ENCODE assay signal across 22 cellular contexts in genomic region chr19:51573331-51573730, GRCh38. TPM values are rescaled to one million over a fixed set of nuclear protein-coding genes. Genes with fewer than 3 reads are reported as not detected.
A peak's percentile ranks its signal among the peaks of the same experiment; 100 is the strongest.
DNase-seq lines count a peak whose midpoint lies in the region; ATAC-seq and TF ChIP-seq lines count a peak whose summit lies in the region.
"Had no signal": no experiment of that assay in that cellular context is flagged by ENCODE, and none has a peak within 500 bp of the region (broad histone marks: within the 10 kb centered on the region; RNA-seq: fewer than 3 reads in every experiment).

No MANE protein-coding gene starts in this region.

- H3K4me3 ChIP-seq in AG04450 (ENCODE audit: low read depth, low read length) (peak overlapping the region; percentile 23; the same call in 1 of the 2 replicates), IMR-90 (ENCODE audit: insufficient read depth, low read depth, low read length) (no peak overlapping the region), WI38 (ENCODE audit: low read depth, low read length) (peak overlapping the region; percentile 87), H7 (ENCODE audit: insufficient read depth, low read depth, low read length) (no peak overlapping the region)
- H3K4me3 ChIP-seq: A549, gastrocnemius medialis had no signal

- no peaks in the 10 kb centered on the region; the same call in 1 of the 2 replicates for H3K9me3 ChIP-seq in AG04450 (ENCODE audit: control insufficient read depth, insufficient read depth, low read length)
- no peaks in the 10 kb centered on the region for H3K9me3 ChIP-seq in IMR-90 (ENCODE audit: control insufficient read depth, insufficient read depth, low read length)
- H3K9me3 ChIP-seq: gastrocnemius medialis had no signal

- no peak overlapping the region for H4K91ac ChIP-seq in IMR-90 (ENCODE audit: insufficient read depth, low read depth, low read length)

- TF ChIP-seq POLR2A in IMR-90 (IDR thresholded peaks at IDR 0.05; ENCODE audit: low read depth, low read length), result no peak

- H3K18ac ChIP-seq in IMR-90 (ENCODE audit: low read depth, low read length), result no peak overlapping the region

- no peak for DNase-seq in AG04450 (ENCODE audit: low read depth, low spot score)
- DNase-seq in IMR-90, result peak; percentile 31
- DNase-seq in glomerular visceral epithelial cell (ENCODE audit: extremely low spot score), result peak; percentile 13
- DNase-seq in DMS 273 treated with DMSO at 0.1 percent for 48 hours (lab: John Stamatoyannopoulos, UW), result no peak
- no peak for DNase-seq in mesenteric fat pad (ENCODE audit: low spot score)
- DNase-seq in NCI-H128 (lab: John Stamatoyannopoulos, UW; ENCODE audit: unreplicated experiment), result no peak
- DNase-seq in H7, result no peak
- DNase-seq: activated T-cell treated with anti-CD3 and anti-CD28 coated beads, Interleukin-2, amount 50 U/mL, for 72 hours; gastrocnemius medialis; left colon; NCI-H1092 treated with DMSO at 0.1 percent for 48 hours; NCI-H2081; NCI-H524; Right ventricle myocardium superior; substantia nigra had no signal

- peaks cover 12% of the 10 kb centered on the region for H3K4me1 ChIP-seq in IMR-90 (ENCODE audit: control insufficient read depth, insufficient read depth, low read length)

- peak overlapping the region; percentile 57 for H2BK5ac ChIP-seq in IMR-90 (ENCODE audit: low read depth, low read length, poor library complexity, severe bottlenecking)

- TF ChIP-seq RAD21 in IMR-90 (IDR thresholded peaks at IDR 0.05; ENCODE audit: low read length), result no peak

- no peak for ATAC-seq in IMR-90 (ENCODE audit: low read depth)
- ATAC-seq: A549; activated CD4-positive, CD25-positive, alpha-beta regulatory T cell treated with anti-CD3 and anti-CD28 coated beads, Interleukin-2, amount 50 U/mL, for 24 hours; activated naive CD4-positive, alpha-beta T cell treated with anti-CD3 and anti-CD28 coated beads, Interleukin-2, amount 50 U/mL, for 72 hours; activated T-cell treated with anti-CD3 and anti-CD28 coated beads, Interleukin-2, amount 50 U/mL, for 72 hours; gastrocnemius medialis; left colon had no signal

- H2BK15ac ChIP-seq in IMR-90 (ENCODE audit: low read depth, low read length), result no peak overlapping the region

- no peak overlapping the region for H4K5ac ChIP-seq in IMR-90 (ENCODE audit: low read depth, low read length)

- peaks cover 5 to 28% of the 10 kb centered on the region in 2 experiments; a peak in 2 of 4 replicates for H3K79me1 ChIP-seq in IMR-90 (ENCODE audit: low read depth in 1 of 2, low read length in 2 of 2)

- H3K9me1 ChIP-seq in IMR-90 (ENCODE audit: insufficient read depth, low read length), result peaks cover 7% of the 10 kb centered on the region; the same call in 1 of the 2 replicates

- POLR2A ChIA-PET in AG04450 (lab: Yijun Ruan, JAX), result no interaction called here
- POLR2A ChIA-PET in IMR-90 (lab: Charles Lee; ENCODE audit: unreplicated experiment), result no interaction called here

- peak overlapping the region; percentile 70 for H2BK120ac ChIP-seq in IMR-90 (ENCODE audit: low read depth, low read length)

- H3K27me3 ChIP-seq in AG04450 (ENCODE audit: control insufficient read depth, insufficient read depth, low read length), result no peaks in the 10 kb centered on the region
- no peaks in the 10 kb centered on the region for H3K27me3 ChIP-seq in IMR-90 (ENCODE audit: control insufficient read depth, insufficient read depth, low read length)
- no peaks in the 10 kb centered on the region for H3K27me3 ChIP-seq in H7 (ENCODE audit: control insufficient read depth, insufficient read depth, low read length)

- H3K56ac ChIP-seq in IMR-90 (ENCODE audit: extremely low read depth, insufficient read depth, low read length), result no peak overlapping the region

- H2AFZ ChIP-seq in IMR-90 (replicated peaks; ENCODE audit: low read length, poor library complexity), result no peak overlapping the region

- CTCF ChIA-PET in AG04450 (lab: Charles Lee) (interaction anchor here (1.8 kb wide), 1 partner anchor 84 kb away, joined by 5 read pairs; no protein-coding TSS in a partner anchor), IMR-90 (lab: Yijun Ruan, JAX) (no interaction called here)

- peaks cover 7% of the 10 kb centered on the region for H4K20me1 ChIP-seq in IMR-90 (ENCODE audit: insufficient read depth, low read length)

- peak overlapping the region; percentile 67 for H3K4ac ChIP-seq in IMR-90 (ENCODE audit: low read depth, low read length)

- H2AK9ac ChIP-seq in IMR-90 (replicated peaks; ENCODE audit: low read depth, low read length, poor library complexity), result peak overlapping the region; percentile 56

- no peak for TF ChIP-seq CTCF in AG04450 (IDR thresholded peaks at IDR 0.05; ENCODE audit: low read depth, low read length)
- no peak for TF ChIP-seq CTCF in IMR-90 (conservative IDR thresholded peaks at IDR 0.05; ENCODE audit: low read depth, low read length)
- TF ChIP-seq CTCF in WI38 (IDR thresholded peaks at IDR 0.05; ENCODE audit: low read depth, low read length), result no peak

- H2BK20ac ChIP-seq in IMR-90 (ENCODE audit: low read depth, low read length), result peak overlapping the region; percentile 35; the same call in 1 of the 2 replicates

- H3K36me3 ChIP-seq in IMR-90 (ENCODE audit: control insufficient read depth, insufficient read depth, low read length), result peaks cover 12% of the 10 kb centered on the region; the same call in 1 of the 2 replicates
- peaks cover 5% of the 10 kb centered on the region for H3K36me3 ChIP-seq in H7 (replicated peaks; ENCODE audit: control insufficient read depth, insufficient read depth, low read length)

- intact Hi-C loops in IMR-90 (cut with micrococcal nuclease), result no loop called here

- BruUV-seq in IMR-90 (replicated peaks; lab: Mats Ljungman, UMichigan), result no TSS peak

- WGBS in IMR-90 (ENCODE audit: extremely low coverage in 2 of 2, insufficient read length in 1 of 2), 2 experiments, result 17% methylated on average over 2 of the region's 3 CpGs; no CpG with 5 or more reads in 1 of the 2 experiments

- dilution Hi-C loops in IMR-90 (cut with HindIII; ENCODE audit: low sequenced_read_pairs, unreplicated experiment), result no loop called here

- H3K27ac ChIP-seq in AG04450 (ENCODE audit: low read depth, low read length) (peak overlapping the region; percentile 68), IMR-90 (ENCODE audit: insufficient read depth, low read length) (peak overlapping the region; percentile 17; the same call in 1 of the 2 replicates)
- H3K27ac ChIP-seq: A549, gastrocnemius medialis had no signal

- in situ Hi-C loops in IMR-90 (cut with MboI; ENCODE audit: low sequenced_read_pairs), result no loop called here

- peak overlapping the region; percentile 10; the same call in 1 of the 2 replicates for H3K23ac ChIP-seq in IMR-90 (ENCODE audit: low read depth, low read length)

- H2AK5ac ChIP-seq in IMR-90 (ENCODE audit: low read depth, low read length), result peak overlapping the region; percentile 38; the same call in 1 of the 2 replicates

- no peak overlapping the region for H3K9ac ChIP-seq in IMR-90 (ENCODE audit: low read depth, low read length)

- H4K8ac ChIP-seq in IMR-90 (ENCODE audit: low read depth in 2 of 2, low read length in 2 of 2), result peak overlapping the region in 1 of 2 experiments; percentile 65; a peak in 2 of 4 replicates

- peak overlapping the region; percentile 80; the same call in 1 of the 2 replicates for H3K14ac ChIP-seq in IMR-90 (replicated peaks; ENCODE audit: low read depth, low read length)

- H3K4me2 ChIP-seq in IMR-90 (ENCODE audit: low read depth, low read length), result peak overlapping the region; percentile 97
- H3K4me2 ChIP-seq: A549 had no signal

TF ChIP-seq in IMR-90, 13 proteins besides CTCF, POLR2A, EP300 and RAD21 (continues in another document):
- TF ChIP-seq MXI1 (IDR thresholded peaks at IDR 0.05; ENCODE audit: borderline replicate concordance, low read depth, low read length) (no peak), FOS (IDR thresholded peaks at IDR 0.05; ENCODE audit: low read depth, low read length) (no peak), USF2 (IDR thresholded peaks at IDR 0.05; ENCODE audit: low read depth, low read length) (no peak), CEBPB (IDR thresholded peaks at IDR 0.05; ENCODE audit: low read depth, low read length) (no peak), RCOR1 (IDR thresholded peaks at IDR 0.05; ENCODE audit: insufficient replicate concordance, low read length) (no peak), CHD1 (IDR thresholded peaks at IDR 0.05; ENCODE audit: low read depth, low read length) (no peak)

RNA-seq across cellular contexts. Expression of gene ZNF175, which starts 2.2 kb away (rescaled TPM):
- polyA plus RNA-seq in AG04450 (2011; rRNA removed), result 4.8 and 6.4 TPM in 2 replicates
- polyA minus RNA-seq in AG04450 (2011; rRNA and poly(A)+ RNA removed), result 10.3 and 14.0 TPM in 2 replicates
- 6.4 and 8.4 TPM in 2 replicates for total RNA-seq in IMR-90 (2012; rRNA removed)
- 3.3 and 3.6 TPM in 2 replicates for polyA plus RNA-seq in IMR-90 (2012; rRNA removed)
- 0.65 and 0.84 TPM in 2 replicates for polyA plus RNA-seq in IMR-90 (2012; cell fraction: cytosol; rRNA removed)
- 4.6 and 15.9 TPM in 2 replicates for polyA plus RNA-seq in IMR-90 (2012; cell fraction: nucleus; rRNA removed; ENCODE audit: low replicate concordance)
- total RNA-seq in mesenteric fat pad, result 8.8 TPM
- 2.4 and 3.0 TPM in 2 replicates for total RNA-seq in H7 (2014; rRNA removed; shearing (Covaris generic))

RNA-seq across cellular contexts. Expression of gene SIGLEC6, which starts 41.9 kb away (rescaled TPM):
- polyA plus RNA-seq in AG04450 (2011; rRNA removed) (not detected in 2 replicates), IMR-90 (2012; rRNA removed) (not detected in 2 replicates)
- not detected in 2 replicates for polyA minus RNA-seq in AG04450 (2011; rRNA and poly(A)+ RNA removed)
- total RNA-seq in IMR-90 (2012; rRNA removed) (not detected in 2 replicates), mesenteric fat pad (0.58 TPM)
- polyA plus RNA-seq in IMR-90 (2012; cell fraction: cytosol; rRNA removed), result not detected in 2 replicates
- polyA plus RNA-seq in IMR-90 (2012; cell fraction: nucleus; rRNA removed; ENCODE audit: low replicate concordance), result not detected in 2 replicates
- total RNA-seq in H7 (2014; rRNA removed; shearing (Covaris generic)), result not detected in 2 replicates
- total RNA-seq: activated naive CD4-positive, alpha-beta T cell treated with anti-CD3 and anti-CD28 coated beads, Interleukin-2, amount 50 U/mL, for 72 hours; activated T-cell treated with anti-CD3 and anti-CD28 coated beads, Interleukin-2, amount 50 U/mL, for 72 hours; bronchial epithelial cell; HT-29 had no signal
- polyA plus RNA-seq: A549, CD14-positive monocyte had no signal

RNA-seq across cellular contexts. Expression of gene SIGLEC5, which starts 56.9 kb away (rescaled TPM):
- not detected in 2 replicates for polyA plus RNA-seq in AG04450 (2011; rRNA removed)
- not detected in 2 replicates for polyA minus RNA-seq in AG04450 (2011; rRNA and poly(A)+ RNA removed)
- total RNA-seq in IMR-90 (2012; rRNA removed), result not detected in 2 replicates
- not detected in 2 replicates for polyA plus RNA-seq in IMR-90 (2012; rRNA removed)
- polyA plus RNA-seq in IMR-90 (2012; cell fraction: cytosol; rRNA removed), result not detected in 2 replicates
- polyA plus RNA-seq in IMR-90 (2012; cell fraction: nucleus; rRNA removed; ENCODE audit: low replicate concordance), result not detected in 2 replicates
- 2.2 TPM for total RNA-seq in mesenteric fat pad
- not detected in 2 replicates for total RNA-seq in H7 (2014; rRNA removed; shearing (Covaris generic))
- total RNA-seq: activated naive CD4-positive, alpha-beta T cell treated with anti-CD3 and anti-CD28 coated beads, Interleukin-2, amount 50 U/mL, for 72 hours; activated T-cell treated with anti-CD3 and anti-CD28 coated beads, Interleukin-2, amount 50 U/mL, for 72 hours; bronchial epithelial cell; HT-29; left colon; Right ventricle myocardium superior had no signal
- polyA plus RNA-seq: A549 had no signal

Comparison
In these comparisons a context has a peak if more than half of its experiments do, and no peak if none do; other contexts are left out.
1. DNase-seq: peak in IMR-90 (single experiment) and glomerular visceral epithelial cell (single experiment); none in AG04450 (single experiment), DMS 273 treated with DMSO at 0.1 percent for 48 hours (single experiment), mesenteric fat pad (single experiment), NCI-H128 (single experiment) and H7 (single experiment).
2. H3K4me3 ChIP-seq: peak in AG04450 (single experiment) and WI38 (single experiment); none in IMR-90 (single experiment) and H7 (single experiment).